Comparison of ENCODE assay signal across 1 cellular context in the genomic region with DNA sequence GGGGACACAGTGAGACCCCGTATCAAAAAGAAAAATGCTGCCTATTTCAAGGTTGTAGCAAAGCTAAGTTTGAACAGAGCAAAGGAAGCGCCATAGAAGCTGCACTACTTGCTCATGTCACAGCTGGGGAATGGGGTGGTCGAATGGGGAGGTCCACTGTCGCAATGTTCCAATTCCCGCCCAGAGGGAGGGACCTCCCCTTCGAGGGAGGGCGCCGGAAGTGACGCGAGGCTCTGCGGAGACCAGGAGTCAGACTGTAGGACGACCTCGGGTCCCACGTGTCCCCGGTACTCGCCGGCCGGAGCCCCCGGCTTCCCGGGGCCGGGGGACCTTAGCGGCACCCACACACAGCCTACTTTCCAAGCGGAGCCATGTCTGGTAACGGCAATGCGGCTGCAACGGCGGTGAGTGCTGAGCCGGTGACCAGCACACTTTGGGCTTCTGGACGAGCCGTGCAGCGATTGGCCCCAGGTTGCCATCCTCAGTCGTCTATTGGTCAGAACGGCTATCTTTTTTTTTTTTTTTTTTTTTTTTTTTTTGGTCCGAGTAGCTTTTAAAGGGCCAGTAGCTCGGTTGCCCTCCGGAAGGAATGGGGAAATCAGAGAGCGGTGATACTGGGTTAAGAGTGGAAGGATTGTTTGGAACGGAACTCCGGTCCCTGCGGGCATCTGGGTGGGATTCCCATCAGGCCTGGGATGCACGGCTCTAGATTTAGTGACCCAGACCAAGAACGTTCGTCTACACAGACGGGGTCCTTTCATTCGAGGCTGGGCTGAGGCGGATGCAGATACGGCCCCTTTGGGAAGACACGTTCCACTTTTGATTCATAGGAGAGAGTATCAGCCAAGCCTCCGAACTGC.
TF ChIP-seq lines count a peak whose summit lies in the region.

Gene HMBS (plus strand): TSS at position 219 of the 860 bp plus-strand sequence. CDS start 153 bp downstream, at position 372.

TF ChIP-seq in K562, 482 proteins besides CTCF, POLR2A, EP300 and RAD21 (continued from another document and continues in another):
- TF ChIP-seq CREB3L1 (IDR thresholded peaks at IDR 0.05; ENCODE audit: borderline replicate concordance, low read depth) (peak; percentile 56; the same call in 1 of the 2 replicates), KDM2B (CRISPR knock-in tag; IDR thresholded peaks at IDR 0.05) (no peak), CBX3 (IDR thresholded peaks at IDR 0.05; ENCODE audit: borderline replicate concordance in 1 of 2, low read length in 2 of 2) (0 out of 3 replicates have a peak, but pooled peaks of 1 of the 2 experiments have one; percentile 14), FOSL1 (tag; conservative IDR thresholded peaks at IDR 0.05) (peak; percentile 32; the same call in 1 of the 2 replicates), TAF1 (IDR thresholded peaks at IDR 0.05; ENCODE audit: control insufficient read depth, extremely low read depth, insufficient read depth, low read length, severe bottlenecking) (peak; percentile 76), NFRKB (IDR thresholded peaks at IDR 0.05; ENCODE audit: low read depth) (peak; percentile 67; the same call in 1 of the 2 replicates), SMC3 (conservative IDR thresholded peaks at IDR 0.05; ENCODE audit: insufficient read depth, low read depth, low read length) (no peak), HDAC2 (IDR thresholded peaks at IDR 0.05) (peak; percentile 58), ZNF217 (CRISPR knock-in tag; IDR thresholded peaks at IDR 0.05) (no peak), NR2C2 (CRISPR knock-in tag; IDR thresholded peaks at IDR 0.05) (0 out of 2 replicates have a peak, but pooled peaks have one; percentile 50), NR2C2 (tag; IDR thresholded peaks at IDR 0.05) (peak; percentile 82), KAT7 (CRISPR knock-in tag; IDR thresholded peaks at IDR 0.05; ENCODE audit: borderline replicate concordance) (peak; percentile 46; the same call in 1 of the 2 replicates), RAD51 (IDR thresholded peaks at IDR 0.05; ENCODE audit: borderline replicate concordance, low read depth) (peak; percentile 54; the same call in 1 of the 2 replicates), BHLHE40 (IDR thresholded peaks at IDR 0.05; ENCODE audit: low read length) (peak; percentile 70), ARID3A (IDR thresholded peaks at IDR 0.05; ENCODE audit: borderline replicate concordance, low read depth, low read length) (peak; percentile 45; the same call in 1 of the 2 replicates), MNT (conservative IDR thresholded peaks at IDR 0.05) (peak; percentile 94 to 97), GATAD2A (IDR thresholded peaks at IDR 0.05) (no peak), DACH1 (IDR thresholded peaks at IDR 0.05; ENCODE audit: partially characterized antibody) (peak; percentile 89), TAF9B (IDR thresholded peaks at IDR 0.05; ENCODE audit: partially characterized antibody) (peak; percentile 63), CGGBP1 (CRISPR knock-in tag; IDR thresholded peaks at IDR 0.05) (no peak), ZNF212 (CRISPR knock-in tag; IDR thresholded peaks at IDR 0.05) (peak; percentile 33; the same call in 1 of the 2 replicates), E2F3 (CRISPR knock-in tag; IDR thresholded peaks at IDR 0.05) (peak; percentile 84), ZNF583 (CRISPR knock-in tag; IDR thresholded peaks at IDR 0.05) (no peak), SRF (CRISPR knock-in tag; IDR thresholded peaks at IDR 0.05) (peak in 1 of 2 experiments; percentile 39; a peak in 1 of 4 replicates), GABPA (tag; conservative IDR thresholded peaks at IDR 0.05; ENCODE audit: low read depth) (peak; percentile 95), POLR2H (tag; IDR thresholded peaks at IDR 0.05; ENCODE audit: low read depth) (peak; percentile 85), ATF4 (CRISPR knock-in tag; IDR thresholded peaks at IDR 0.05) (0 out of 2 replicates have a peak, but pooled peaks have one; percentile 39), MLLT1 (IDR thresholded peaks at IDR 0.05) (0 out of 4 replicates have a peak, but pooled peaks of 1 of the 2 experiments have one; percentile 27), KLF6 (CRISPR knock-in tag; IDR thresholded peaks at IDR 0.05; ENCODE audit: borderline replicate concordance) (peak; percentile 48; the same call in 1 of the 2 replicates), ATF3 (IDR thresholded peaks at IDR 0.05) (peak; percentile 44; the same call in 1 of the 2 replicates), ATF3 (CRISPR knock-in tag; conservative IDR thresholded peaks at IDR 0.05) (peak; percentile 60; the same call in 1 of the 2 replicates), CREB1 (IDR thresholded peaks at IDR 0.05) (peak; percentile 85), CREB1 (CRISPR knock-in tag; IDR thresholded peaks at IDR 0.05) (peak; percentile 89), TEAD4 (IDR thresholded peaks at IDR 0.05; ENCODE audit: low read length) (0 out of 2 replicates have a peak, but pooled peaks have one; percentile 32), TEAD4 (CRISPR knock-in tag; IDR thresholded peaks at IDR 0.05; ENCODE audit: borderline replicate concordance) (no peak), KLF1 (tag; IDR thresholded peaks at IDR 0.05) (peak; percentile 58; the same call in 1 of the 2 replicates), CHD1 (IDR thresholded peaks at IDR 0.05; ENCODE audit: low read length) (peak; percentile 33), NKRF (IDR thresholded peaks at IDR 0.05; ENCODE audit: borderline replicate concordance) (peak; percentile 57; the same call in 1 of the 2 replicates)
- TF ChIP-seq, protein P1, sequence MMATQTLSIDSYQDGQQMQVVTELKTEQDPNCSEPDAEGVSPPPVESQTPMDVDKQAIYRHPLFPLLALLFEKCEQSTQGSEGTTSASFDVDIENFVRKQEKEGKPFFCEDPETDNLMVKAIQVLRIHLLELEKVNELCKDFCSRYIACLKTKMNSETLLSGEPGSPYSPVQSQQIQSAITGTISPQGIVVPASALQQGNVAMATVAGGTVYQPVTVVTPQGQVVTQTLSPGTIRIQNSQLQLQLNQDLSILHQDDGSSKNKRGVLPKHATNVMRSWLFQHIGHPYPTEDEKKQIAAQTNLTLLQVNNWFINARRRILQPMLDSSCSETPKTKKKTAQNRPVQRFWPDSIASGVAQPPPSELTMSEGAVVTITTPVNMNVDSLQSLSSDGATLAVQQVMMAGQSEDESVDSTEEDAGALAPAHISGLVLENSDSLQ (IDR thresholded peaks at IDR 0.05), result peak; percentile 86
- TF ChIP-seq, protein P2, sequence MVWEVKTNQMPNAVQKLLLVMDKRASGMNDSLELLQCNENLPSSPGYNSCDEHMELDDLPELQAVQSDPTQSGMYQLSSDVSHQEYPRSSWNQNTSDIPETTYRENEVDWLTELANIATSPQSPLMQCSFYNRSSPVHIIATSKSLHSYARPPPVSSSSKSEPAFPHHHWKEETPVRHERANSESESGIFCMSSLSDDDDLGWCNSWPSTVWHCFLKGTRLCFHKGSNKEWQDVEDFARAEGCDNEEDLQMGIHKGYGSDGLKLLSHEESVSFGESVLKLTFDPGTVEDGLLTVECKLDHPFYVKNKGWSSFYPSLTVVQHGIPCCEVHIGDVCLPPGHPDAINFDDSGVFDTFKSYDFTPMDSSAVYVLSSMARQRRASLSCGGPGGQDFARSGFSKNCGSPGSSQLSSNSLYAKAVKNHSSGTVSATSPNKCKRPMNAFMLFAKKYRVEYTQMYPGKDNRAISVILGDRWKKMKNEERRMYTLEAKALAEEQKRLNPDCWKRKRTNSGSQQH (CRISPR knock-in tag; IDR thresholded peaks at IDR 0.05), result no peak
- TF ChIP-seq, protein P3, sequence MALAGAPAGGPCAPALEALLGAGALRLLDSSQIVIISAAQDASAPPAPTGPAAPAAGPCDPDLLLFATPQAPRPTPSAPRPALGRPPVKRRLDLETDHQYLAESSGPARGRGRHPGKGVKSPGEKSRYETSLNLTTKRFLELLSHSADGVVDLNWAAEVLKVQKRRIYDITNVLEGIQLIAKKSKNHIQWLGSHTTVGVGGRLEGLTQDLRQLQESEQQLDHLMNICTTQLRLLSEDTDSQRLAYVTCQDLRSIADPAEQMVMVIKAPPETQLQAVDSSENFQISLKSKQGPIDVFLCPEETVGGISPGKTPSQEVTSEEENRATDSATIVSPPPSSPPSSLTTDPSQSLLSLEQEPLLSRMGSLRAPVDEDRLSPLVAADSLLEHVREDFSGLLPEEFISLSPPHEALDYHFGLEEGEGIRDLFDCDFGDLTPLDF (CRISPR knock-in tag; IDR thresholded peaks at IDR 0.05), result peak; percentile 98
- TF ChIP-seq, protein P4, sequence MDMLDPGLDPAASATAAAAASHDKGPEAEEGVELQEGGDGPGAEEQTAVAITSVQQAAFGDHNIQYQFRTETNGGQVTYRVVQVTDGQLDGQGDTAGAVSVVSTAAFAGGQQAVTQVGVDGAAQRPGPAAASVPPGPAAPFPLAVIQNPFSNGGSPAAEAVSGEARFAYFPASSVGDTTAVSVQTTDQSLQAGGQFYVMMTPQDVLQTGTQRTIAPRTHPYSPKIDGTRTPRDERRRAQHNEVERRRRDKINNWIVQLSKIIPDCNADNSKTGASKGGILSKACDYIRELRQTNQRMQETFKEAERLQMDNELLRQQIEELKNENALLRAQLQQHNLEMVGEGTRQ (CRISPR knock-in tag; IDR thresholded peaks at IDR 0.05), result peak; percentile 53; the same call in 1 of the 2 replicates
